Comparison of ENCODE assay signal across 9 cellular contexts in the genomic region with DNA sequence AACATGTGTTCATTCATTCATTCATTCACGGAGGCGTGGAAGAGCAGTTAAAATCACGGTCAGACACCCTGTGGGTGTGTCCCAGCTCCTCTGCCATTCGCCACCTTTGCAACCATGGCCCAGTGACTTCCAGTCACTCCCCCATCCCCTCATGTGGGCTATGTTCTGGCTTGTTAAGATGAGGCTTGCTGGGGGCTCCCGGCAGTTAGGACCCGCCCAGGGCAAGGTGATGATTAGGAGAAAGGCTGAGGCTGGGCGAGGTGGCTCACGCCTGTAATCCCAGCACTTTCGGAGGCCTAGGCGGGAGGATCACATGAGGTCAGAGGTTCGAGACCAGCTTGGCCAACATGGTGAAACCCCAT. TPM values are rescaled to one million over a fixed set of nuclear protein-coding genes. Genes with fewer than 3 reads are reported as not detected.
DNase-seq lines count a peak whose midpoint lies in the region; ATAC-seq and TF ChIP-seq lines count a peak whose summit lies in the region.
"Had no signal": no experiment of that assay in that cellular context is flagged by ENCODE, and none has a peak within 500 bp of the region (broad histone marks: within the 10 kb centered on the region; RNA-seq: fewer than 3 reads in every experiment).

No MANE protein-coding gene starts in this region.

- H3K27me3 Mint-ChIP-seq in immature natural killer cell (ENCODE audit: low read depth in 3 of 3), result peaks cover 6 to 15% (median 9%) of the 10 kb centered on the region in 3 donors
- peaks cover 39 to 61% of the 10 kb centered on the region in 2 donors for H3K27me3 Mint-ChIP-seq in stimulated activated naive B cell treated with anti-CD40 and anti-IgM and Interleukin-4, amounts not matched to agents 10 μg/mL and 1 μg/mL and 100 μg/mL, for 72 hours
- peaks cover 19% of the 10 kb centered on the region for H3K27me3 Mint-ChIP-seq in activated T-helper 1 cell treated with anti-CD3 and anti-CD28 coated beads, Interleukin-12 subunit alpha, Interleukin-12 subunit beta, Interleukin-2, Interleukin-4 antibody, amounts not matched to agents 30 ng/mL and 10 ng/mL and 1 ng/mL, durations not matched to agents 14 hours and 24 hours and 36 hours (ENCODE audit: insufficient read depth)

- H3K36me3 Mint-ChIP-seq in immature natural killer cell, result no peaks in the 10 kb centered on the region
- peaks cover 0 to 3% of the 10 kb centered on the region in 2 donors for H3K36me3 Mint-ChIP-seq in stimulated activated naive B cell treated with anti-CD40 and anti-IgM and Interleukin-4, amounts not matched to agents 10 μg/mL and 1 μg/mL and 100 μg/mL, for 72 hours
- H3K36me3 Mint-ChIP-seq in activated T-helper 1 cell treated with anti-CD3 and anti-CD28 coated beads, Interleukin-12 subunit alpha, Interleukin-12 subunit beta, Interleukin-2, Interleukin-4 antibody, amounts not matched to agents 30 ng/mL and 10 ng/mL and 1 ng/mL, durations not matched to agents 14 hours and 24 hours and 36 hours (ENCODE audit: low read depth), result no peaks in the 10 kb centered on the region

- no peaks in the 10 kb centered on the region for H3K27me3 ChIP-seq in WERI-Rb-1 (ENCODE audit: insufficient read depth, low read depth, severe bottlenecking)

- H3K36me3 ChIP-seq in WERI-Rb-1, result no peaks in the 10 kb centered on the region

- no peak for ATAC-seq in stimulated activated naive B cell treated with anti-CD40 and anti-IgM and Interleukin-4, amounts not matched to agents 10 μg/mL and 1 μg/mL and 100 μg/mL, for 72 hours (replicated peaks)
- ATAC-seq in HG02870 (IDR thresholded peaks at IDR 0.05; ENCODE audit: unreplicated experiment) (no peak), GM18519 (IDR thresholded peaks at IDR 0.05; ENCODE audit: low FRiP score, unreplicated experiment) (no peak)

- H3K9me3 ChIP-seq in WERI-Rb-1 (ENCODE audit: severe bottlenecking), result no peaks in the 10 kb centered on the region

- H3K27ac ChIP-seq in WERI-Rb-1, result peak overlapping the region; percentile 68
- H3K27ac ChIP-seq: SK-N-MC had no signal

- peaks cover 0 to 2% (median 0%) of the 10 kb centered on the region in 6 donors for H3K9me3 Mint-ChIP-seq in immature natural killer cell
- H3K9me3 Mint-ChIP-seq in stimulated activated naive B cell treated with anti-CD40 and anti-IgM and Interleukin-4, amounts not matched to agents 10 μg/mL and 1 μg/mL and 100 μg/mL, for 72 hours, result no peaks in the 10 kb centered on the region
- H3K9me3 Mint-ChIP-seq in activated T-helper 1 cell treated with anti-CD3 and anti-CD28 coated beads, Interleukin-12 subunit alpha, Interleukin-12 subunit beta, Interleukin-2, Interleukin-4 antibody, amounts not matched to agents 30 ng/mL and 10 ng/mL and 1 ng/mL, durations not matched to agents 14 hours and 24 hours and 36 hours, result no peaks in the 10 kb centered on the region

- H3K4me3 ChIP-seq in WERI-Rb-1 (ENCODE audit: low read depth, low read length), result no peak overlapping the region
- H3K4me3 ChIP-seq: SK-N-MC had no signal

- DNase-seq in H4 (ENCODE audit: low spot score) (peak; percentile 29), WERI-Rb-1 (no peak), immature natural killer cell (peak in 1 of 3 donors; percentile 35), nucleus accumbens (lab: John Stamatoyannopoulos, UW) (no peak)
- no peak for DNase-seq in stimulated activated naive B cell treated with anti-CD40 and anti-IgM and Interleukin-4, amounts not matched to agents 10 μg/mL and 1 μg/mL and 100 μg/mL, for 72 hours
- no peak for DNase-seq in activated T-helper 1 cell treated with anti-CD3 and anti-CD28 coated beads, Interleukin-12 subunit alpha, Interleukin-12 subunit beta, Interleukin-2, Interleukin-4 antibody, amounts not matched to agents 30 ng/mL and 10 ng/mL and 1 ng/mL, durations not matched to agents 14 hours and 24 hours and 36 hours (ENCODE audit: low spot score)

- H3K4me1 Mint-ChIP-seq in immature natural killer cell, result peaks cover 25% of the 10 kb centered on the region in 2 donors
- H3K4me1 Mint-ChIP-seq in stimulated activated naive B cell treated with anti-CD40 and anti-IgM and Interleukin-4, amounts not matched to agents 10 μg/mL and 1 μg/mL and 100 μg/mL, for 72 hours, result peaks cover 8 to 10% of the 10 kb centered on the region in 2 donors
- H3K4me1 Mint-ChIP-seq in activated T-helper 1 cell treated with anti-CD3 and anti-CD28 coated beads, Interleukin-12 subunit alpha, Interleukin-12 subunit beta, Interleukin-2, Interleukin-4 antibody, amounts not matched to agents 30 ng/mL and 10 ng/mL and 1 ng/mL, durations not matched to agents 14 hours and 24 hours and 36 hours (ENCODE audit: low read depth), result peaks cover 11% of the 10 kb centered on the region

- intact Hi-C loops in activated T-helper 1 cell treated with anti-CD3 and anti-CD28 coated beads, Interleukin-12 subunit alpha, Interleukin-12 subunit beta, Interleukin-2, Interleukin-4 antibody, amounts not matched to agents 30 ng/mL and 10 ng/mL and 1 ng/mL, durations not matched to agents 14 hours and 24 hours and 36 hours (cut with micrococcal nuclease), result no loop called here

- no peak for TF ChIP-seq CTCF in WERI-Rb-1 (IDR thresholded peaks at IDR 0.05; ENCODE audit: low read depth, low read length)

- H3K27ac Mint-ChIP-seq in immature natural killer cell, result peak overlapping the region in 4 of 6 donors; percentile 13 to 77 (median 42)
- peak overlapping the region; percentile 56 for H3K27ac Mint-ChIP-seq in stimulated activated naive B cell treated with anti-CD40 and anti-IgM and Interleukin-4, amounts not matched to agents 10 μg/mL and 1 μg/mL and 100 μg/mL, for 72 hours
- H3K27ac Mint-ChIP-seq in activated T-helper 1 cell treated with anti-CD3 and anti-CD28 coated beads, Interleukin-12 subunit alpha, Interleukin-12 subunit beta, Interleukin-2, Interleukin-4 antibody, amounts not matched to agents 30 ng/mL and 10 ng/mL and 1 ng/mL, durations not matched to agents 14 hours and 24 hours and 36 hours, result no peak overlapping the region

- H3K4me3 Mint-ChIP-seq in immature natural killer cell, result peak overlapping the region in 3 of 5 donors; percentile 34 to 79 (median 73)
- H3K4me3 Mint-ChIP-seq in stimulated activated naive B cell treated with anti-CD40 and anti-IgM and Interleukin-4, amounts not matched to agents 10 μg/mL and 1 μg/mL and 100 μg/mL, for 72 hours, result no peak overlapping the region
- H3K4me3 Mint-ChIP-seq in activated T-helper 1 cell treated with anti-CD3 and anti-CD28 coated beads, Interleukin-12 subunit alpha, Interleukin-12 subunit beta, Interleukin-2, Interleukin-4 antibody, amounts not matched to agents 30 ng/mL and 10 ng/mL and 1 ng/mL, durations not matched to agents 14 hours and 24 hours and 36 hours, result no peak overlapping the region

RNA-seq across cellular contexts. Expression of a gene that starts 24.9 kb away (rescaled TPM):
- 13.0 and 14.2 TPM in 2 replicates for total RNA-seq in H4 (2014; rRNA removed; shearing (Covaris generic))
- not detected for polyA plus RNA-seq in immature natural killer cell
- 0.16 TPM in 1 of 2 replicates, not detected in the other for total RNA-seq in activated T-helper 1 cell treated with anti-CD3 and anti-CD28 coated beads, Interleukin-12 subunit alpha, Interleukin-12 subunit beta, Interleukin-2, Interleukin-4 antibody, amounts not matched to agents 30 ng/mL and 10 ng/mL and 1 ng/mL, durations not matched to agents 14 hours and 24 hours and 36 hours

RNA-seq across cellular contexts. Expression of a gene that starts 25.2 kb away (rescaled TPM):
- 45.5 and 57.7 TPM in 2 replicates for total RNA-seq in H4 (2014; rRNA removed; shearing (Covaris generic))
- polyA plus RNA-seq in immature natural killer cell, result 10 to 100 TPM; 23.2 to 45.1 (median 25.8) TPM
- 21.9 and 25.6 TPM in 2 replicates for total RNA-seq in activated T-helper 1 cell treated with anti-CD3 and anti-CD28 coated beads, Interleukin-12 subunit alpha, Interleukin-12 subunit beta, Interleukin-2, Interleukin-4 antibody, amounts not matched to agents 30 ng/mL and 10 ng/mL and 1 ng/mL, durations not matched to agents 14 hours and 24 hours and 36 hours

RNA-seq across cellular contexts. Expression of a gene that starts 46.2 kb away (rescaled TPM):
- total RNA-seq in H4 (2014; rRNA removed; shearing (Covaris generic)), result 37.1 and 73.7 TPM in 2 replicates
- 100 to 1,000 TPM in 2 of 3 donors, 10 to 100 TPM in 1; 89.3 to 131 (median 108) TPM for polyA plus RNA-seq in immature natural killer cell
- total RNA-seq in activated T-helper 1 cell treated with anti-CD3 and anti-CD28 coated beads, Interleukin-12 subunit alpha, Interleukin-12 subunit beta, Interleukin-2, Interleukin-4 antibody, amounts not matched to agents 30 ng/mL and 10 ng/mL and 1 ng/mL, durations not matched to agents 14 hours and 24 hours and 36 hours, result 61.3 and 62.1 TPM in 2 replicates

RNA-seq across cellular contexts. Expression of a gene that starts 57.3 kb away (rescaled TPM):
- total RNA-seq in H4 (2014; rRNA removed; shearing (Covaris generic)), result 52.7 and 58.8 TPM in 2 replicates
- 100 to 1,000 TPM; 147 to 196 (median 173) TPM for polyA plus RNA-seq in immature natural killer cell
- total RNA-seq in activated T-helper 1 cell treated with anti-CD3 and anti-CD28 coated beads, Interleukin-12 subunit alpha, Interleukin-12 subunit beta, Interleukin-2, Interleukin-4 antibody, amounts not matched to agents 30 ng/mL and 10 ng/mL and 1 ng/mL, durations not matched to agents 14 hours and 24 hours and 36 hours, result 64.0 and 67.4 TPM in 2 replicates

RNA-seq across cellular contexts. Expression of a gene that starts 57.5 kb away (rescaled TPM):
- 2.6 and 2.8 TPM in 2 replicates for total RNA-seq in H4 (2014; rRNA removed; shearing (Covaris generic))
- 10 to 100 TPM; 21.6 to 51.8 (median 25.1) TPM for polyA plus RNA-seq in immature natural killer cell
- 47.9 and 50.2 TPM in 2 replicates for total RNA-seq in activated T-helper 1 cell treated with anti-CD3 and anti-CD28 coated beads, Interleukin-12 subunit alpha, Interleukin-12 subunit beta, Interleukin-2, Interleukin-4 antibody, amounts not matched to agents 30 ng/mL and 10 ng/mL and 1 ng/mL, durations not matched to agents 14 hours and 24 hours and 36 hours

Comparison
In these comparisons a context has a peak if more than half of its experiments do, and no peak if none do; other contexts are left out.
1. H3K4me3 Mint-ChIP-seq: peak in immature natural killer cell (3 of 5); none in stimulated activated naive B cell treated with anti-CD40 and anti-IgM and Interleukin-4, amounts not matched to agents 10 μg/mL and 1 μg/mL and 100 μg/mL, for 72 hours (0 of 2) and activated T-helper 1 cell treated with anti-CD3 and anti-CD28 coated beads, Interleukin-12 subunit alpha, Interleukin-12 subunit beta, Interleukin-2, Interleukin-4 antibody, amounts not matched to agents 30 ng/mL and 10 ng/mL and 1 ng/mL, durations not matched to agents 14 hours and 24 hours and 36 hours (single experiment).
2. RNA of a gene that starts 24.9 kb away (total RNA-seq): 13.0 to 14.2 TPM in H4; 0.16 TPM in activated T-helper 1 cell treated with anti-CD3 and anti-CD28 coated beads, Interleukin-12 subunit alpha, Interleukin-12 subunit beta, Interleukin-2, Interleukin-4 antibody, amounts not matched to agents 30 ng/mL and 10 ng/mL and 1 ng/mL, durations not matched to agents 14 hours and 24 hours and 36 hours; every median in the first group is over 10 times any median in the second.